Comparison of ENCODE assay signal across 15 cellular contexts in genomic region chr16:79728048-79728922, GRCh38.
A peak's percentile ranks its signal among the peaks of the same experiment; 100 is the strongest.
DNase-seq lines count a peak whose midpoint lies in the region; ATAC-seq and TF ChIP-seq lines count a peak whose summit lies in the region.
"Had no signal": no experiment of that assay in that cellular context is flagged by ENCODE, and none has a peak within 500 bp of the region (broad histone marks: within the 10 kb centered on the region; RNA-seq: fewer than 3 reads in every experiment).

No MANE protein-coding gene starts in this region.

- H3K9me3 ChIP-seq in breast epithelium = no peaks in the 10 kb centered on the region
- no peaks in the 10 kb centered on the region for H3K9me3 ChIP-seq in mammary epithelial cell (replicated peaks; ENCODE audit: insufficient read depth, low read length)
- H3K9me3 ChIP-seq: BLaER1 had no signal

- H3K4me1 ChIP-seq in breast epithelium (no peaks in the 10 kb centered on the region), mammary epithelial cell (ENCODE audit: insufficient read depth, low read length) (no peaks in the 10 kb centered on the region)
- H3K4me1 ChIP-seq: BLaER1 had no signal

- H3K27ac ChIP-seq in breast epithelium = peak overlapping the region; percentile 5 to 81
- H3K27ac ChIP-seq in mammary epithelial cell (ENCODE audit: insufficient read depth, low read depth, low read length) = no peak overlapping the region
- H3K27ac ChIP-seq: 22Rv1, BLaER1, GM23248 had no signal

- no TSS peak for BruUV-seq in mammary epithelial cell (replicated peaks; lab: Mats Ljungman, UMichigan)

- intact Hi-C loops in breast epithelium (cut with DNase I; ENCODE audit: low total_unique reads) = no loop called here
- intact Hi-C loops in mammary epithelial cell (cut with micrococcal nuclease) = no loop called here

- no peak for DNase-seq in breast epithelium (ENCODE audit: low spot score in 2 of 2)
- DNase-seq in mammary epithelial cell = no peak
- DNase-seq in foreskin melanocyte = peak; percentile 38
- no peak for DNase-seq in SW 1271 (lab: John Stamatoyannopoulos, UW)
- DNase-seq in stimulated activated CD4-positive, alpha-beta T cell treated with anti-CD3 and anti-CD28 coated beads, Interleukin-4, amount 100 ng/mL, for 1 hour = no peak
- DNase-seq in GM19238 (ENCODE audit: insufficient read length, low spot score) = no peak
- DNase-seq: AML-193; CD8-positive, alpha-beta memory T cell; DMS53; GM23248; H7 had no signal

- in situ Hi-C loops in mammary epithelial cell (cut with MboI; ENCODE audit: low sequenced_read_pairs in 2 of 2) = no loop called here

- no peak overlapping the region for H3K9ac ChIP-seq in mammary epithelial cell (ENCODE audit: insufficient read depth, low read length)
- H3K9ac ChIP-seq: BLaER1, GM23248 had no signal

- TF ChIP-seq POLR2A in breast epithelium (IDR thresholded peaks at IDR 0.05) = no peak

- no peak overlapping the region for H3K4me2 ChIP-seq in mammary epithelial cell (ENCODE audit: insufficient read depth, low read depth, low read length)
- H3K4me2 ChIP-seq: BLaER1 had no signal

- no peak for ATAC-seq in HG03097 (IDR thresholded peaks at IDR 0.05; ENCODE audit: low FRiP score, unreplicated experiment)

- no peaks in the 10 kb centered on the region for H4K20me1 ChIP-seq in mammary epithelial cell (ENCODE audit: insufficient read depth, low read length)
- H4K20me1 ChIP-seq: BLaER1 had no signal

- CTCF ChIA-PET in mammary epithelial cell (lab: Charles Lee; ENCODE audit: low non-redundant PET) = interaction anchor here (0.7 kb wide), 1 partner anchor 125 kb away, joined by 4 read pairs; no protein-coding TSS in a partner anchor

- 13% methylated on average over 4 of the region's 4 CpGs for WGBS in mammary epithelial cell (ENCODE audit: low coverage, missing lambda C conversion rate)

- no peaks in the 10 kb centered on the region for H3K79me2 ChIP-seq in mammary epithelial cell (ENCODE audit: insufficient read depth, low read length)

- TF ChIP-seq CTCF in breast epithelium (IDR thresholded peaks at IDR 0.05) (no peak), mammary epithelial cell (conservative IDR thresholded peaks at IDR 0.05 in 1 of 2, IDR thresholded peaks at IDR 0.05 in 1 of 2; ENCODE audit: extremely low read depth in 1 of 2, insufficient read depth in 1 of 2, low read depth in 1 of 2, low read length in 2 of 2) (no peak)

- dilution Hi-C loops in mammary epithelial cell (cut with HindIII; ENCODE audit: low sequenced_read_pairs) = no loop called here

- no peaks in the 10 kb centered on the region for H3K27me3 ChIP-seq in breast epithelium
- H3K27me3 ChIP-seq in mammary epithelial cell (ENCODE audit: insufficient read depth, low read length) = no peaks in the 10 kb centered on the region
- H3K27me3 ChIP-seq: BLaER1 had no signal

- H3K36me3 ChIP-seq in breast epithelium = no peaks in the 10 kb centered on the region
- H3K36me3 ChIP-seq in mammary epithelial cell (ENCODE audit: insufficient read depth, low read length) = no peaks in the 10 kb centered on the region
- H3K36me3 ChIP-seq: BLaER1 had no signal

- H3K4me3 ChIP-seq in breast epithelium (no peak overlapping the region), mammary epithelial cell (replicated peaks in 1 of 3; ENCODE audit: insufficient read depth in 1 of 3, low read depth in 2 of 3, low read length in 3 of 3) (no peak overlapping the region)
- H3K4me3 ChIP-seq: BLaER1, GM23248 had no signal

- no peak overlapping the region for H2AFZ ChIP-seq in mammary epithelial cell (ENCODE audit: low read depth, low read length)
- H2AFZ ChIP-seq: GM23248 had no signal

TF ChIP-seq in PFSK-1, 5 proteins besides CTCF, POLR2A, EP300 and RAD21:
- peak; percentile 51 to 87 for TF ChIP-seq REST (IDR thresholded peaks at IDR 0.05; ENCODE audit: insufficient read depth in 1 of 2, low read depth in 2 of 2, low read length in 2 of 2)
- TF ChIP-seq POLR2AphosphoS5 (IDR thresholded peaks at IDR 0.05; ENCODE audit: low read depth, low read length) = no peak
- TF ChIP-seq FOXP2 (optimal IDR thresholded peaks at IDR 0.05; ENCODE audit: borderline replicate concordance, extremely low read depth, extremely low read length, insufficient read depth) = no peak
